In the genomic region with DNA sequence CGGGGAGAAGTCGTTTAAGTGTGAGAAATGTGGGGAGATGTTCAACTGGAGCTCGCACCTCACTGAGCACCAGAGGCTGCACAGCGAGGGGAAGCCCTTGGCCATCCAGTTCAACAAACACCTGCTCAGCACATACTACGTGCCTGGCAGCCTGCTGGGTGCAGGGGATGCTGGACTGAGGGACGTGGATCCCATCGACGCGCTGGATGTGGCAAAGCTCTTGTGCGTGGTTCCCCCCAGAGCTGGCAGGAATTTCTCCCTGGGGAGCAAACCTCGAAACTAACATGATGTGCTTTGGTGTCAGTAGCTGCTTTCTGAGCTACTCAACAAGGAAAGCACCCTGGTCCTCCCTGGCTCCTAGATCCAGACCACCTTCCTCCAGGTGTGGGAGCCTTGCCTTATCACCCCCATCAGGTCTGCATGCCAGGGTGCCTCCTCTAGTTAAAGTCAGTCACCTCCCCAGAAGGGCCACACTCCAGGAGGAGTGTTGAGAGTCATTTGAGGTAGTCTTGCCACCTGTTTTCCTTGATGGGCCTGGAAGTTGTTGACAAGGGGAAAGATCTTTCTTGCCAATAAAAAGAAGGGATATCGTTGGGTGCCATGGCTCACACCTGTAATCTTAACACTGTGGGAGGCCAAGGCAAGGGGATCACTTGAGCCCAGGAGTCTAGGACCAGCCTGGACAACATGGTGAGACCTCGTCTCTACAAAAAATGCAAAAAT, we compare ENCODE assay signal across 21 cellular contexts.
"Had no signal": no experiment of that assay in that cellular context is flagged by ENCODE, and none has a peak within 500 bp of the region (broad histone marks: within the 10 kb centered on the region; RNA-seq: fewer than 3 reads in every experiment).

No MANE protein-coding gene starts in this region.

- H3K27me3 ChIP-seq: body of pancreas, colonic mucosa, right atrium auricular region, tibial artery had no signal

- H3K36me3 ChIP-seq: colonic mucosa had no signal

- H3K27ac Mint-ChIP-seq: activated CD4-positive, alpha-beta T cell treated with anti-CD3 and anti-CD28 coated beads, Interleukin-2, amount 10 ng/mL, durations not matched to agents 7 days and 5 days; natural killer cell; progenitor cell of endocrine pancreas; T-helper 17 cell had no signal

- H3K4me1 ChIP-seq: body of pancreas, colonic mucosa, right atrium auricular region, tibial artery had no signal

- H3K27me3 Mint-ChIP-seq: activated CD4-positive, alpha-beta T cell treated with anti-CD3 and anti-CD28 coated beads, Interleukin-2, amount 10 ng/mL, durations not matched to agents 7 days and 5 days; progenitor cell of endocrine pancreas; T-helper 17 cell had no signal

- H3K9me3 Mint-ChIP-seq: activated CD4-positive, alpha-beta T cell treated with anti-CD3 and anti-CD28 coated beads, Interleukin-2, amount 10 ng/mL, durations not matched to agents 7 days and 5 days; activated naive CD4-positive, alpha-beta T cell treated with anti-CD3 and anti-CD28 coated beads, Interleukin-2, amount 50 U/mL, for 72 hours had no signal

- H3K36me3 Mint-ChIP-seq: natural killer cell had no signal

- H3K4me3 ChIP-seq: body of pancreas, colonic mucosa, right atrium auricular region, tibial artery had no signal

- H3K4me3 Mint-ChIP-seq: activated CD4-positive, alpha-beta T cell treated with anti-CD3 and anti-CD28 coated beads, Interleukin-2, amount 10 ng/mL, durations not matched to agents 7 days and 5 days; natural killer cell; T-helper 17 cell had no signal

- ATAC-seq: activated naive CD4-positive, alpha-beta T cell treated with anti-CD3 and anti-CD28 coated beads, Interleukin-2, amount 50 U/mL, for 72 hours; body of pancreas; natural killer cell; T-helper 17 cell had no signal

- DNase-seq: activated CD4-positive, alpha-beta T cell treated with anti-CD3 and anti-CD28 coated beads, Interleukin-2, amount 10 ng/mL, durations not matched to agents 7 days and 5 days; activated T-cell treated with anti-CD3 and anti-CD28 coated beads, Interleukin-2, amount 50 U/mL, for 1 hour; amygdala; body of pancreas; central memory CD4-positive, alpha-beta T cell; colonic mucosa; effector CD4-positive, alpha-beta T cell; foreskin melanocyte; kidney glomerular epithelial cell; mesenchymal stem cell; natural killer cell; occipital lobe; stimulated activated CD4-positive, alpha-beta T cell treated with anti-CD3 and anti-CD28 coated beads, Interleukin-15, amount 100 ng/mL, for 24 hours; stimulated activated CD4-positive, alpha-beta T cell treated with anti-CD3 and anti-CD28 coated beads, Interleukin-4, amount 100 ng/mL, for 1 hour; stimulated activated naive CD4-positive, alpha-beta T cell; T-helper 17 cell; WERI-Rb-1 had no signal

- H3K27ac ChIP-seq: body of pancreas, colonic mucosa, right atrium auricular region, tibial artery, WERI-Rb-1 had no signal

- H3K9me3 ChIP-seq: body of pancreas, colonic mucosa, right atrium auricular region, tibial artery had no signal
